ENCODE assay signal across 9 cellular contexts in genomic region chr15:57377478-57377847, GRCh38. TPM values are rescaled to one million over a fixed set of nuclear protein-coding genes. Genes with fewer than 3 reads are reported as not detected.
A peak's percentile ranks its signal among the peaks of the same experiment; 100 is the strongest.
DNase-seq lines count a peak whose midpoint lies in the region; ATAC-seq, FAIRE-seq and TF ChIP-seq lines count a peak whose summit lies in the region.
"Had no signal": no experiment of that assay in that cellular context is flagged by ENCODE, and none has a peak within 500 bp of the region (broad histone marks: within the 10 kb centered on the region; RNA-seq: fewer than 3 reads in every experiment).

No MANE protein-coding gene starts in this region.

- no peaks in the 10 kb centered on the region for H3K9me3 Mint-ChIP-seq in GM23338

- no peak overlapping the region for H3K27ac ChIP-seq in GM23338 (ENCODE audit: low read depth)
- peak overlapping the region in 1 of 4 donors; percentile 70 for H3K27ac ChIP-seq in gastroesophageal sphincter
- H3K27ac ChIP-seq in pancreas = peak overlapping the region; percentile 59 to 87 (median 78)

- H3K4me1 Mint-ChIP-seq in GM23338 = peaks cover 56% of the 10 kb centered on the region

- H3K4me3 ChIP-seq in GM23338 (peak overlapping the region; percentile 63), gastroesophageal sphincter (peak overlapping the region; percentile 65 to 83), pancreas (peak overlapping the region; percentile 59 to 80 (median 68))

- DNase-seq in GM23338 (ENCODE audit: low spot score) (no peak), RPMI8226 (peak; percentile 58), pancreas (no peak), DMS153 treated with DMSO at 0.1 percent for 48 hours (lab: John Stamatoyannopoulos, UW; ENCODE audit: unreplicated experiment) (no peak), NOMO-1 (lab: John Stamatoyannopoulos, UW; ENCODE audit: unreplicated experiment in 2 of 2) (no peak)
- no peak for DNase-seq in activated naive CD4-positive, alpha-beta T cell treated with anti-CD3 and anti-CD28 coated beads, Interleukin-2, amount 50 U/mL, for 16 hours
- DNase-seq: NCI-H748 treated with DMSO at 0.1 percent for 48 hours had no signal

- peak overlapping the region; percentile 96 for H3K4me2 ChIP-seq in GM23338

- peaks cover 44% of the 10 kb centered on the region for H3K4me1 ChIP-seq in GM23338 (ENCODE audit: insufficient read depth)
- H3K4me1 ChIP-seq in gastroesophageal sphincter = peaks cover 0 to 55% (median 0%) of the 10 kb centered on the region in 3 donors
- peaks cover under 1 to 30% (median 10%) of the 10 kb centered on the region in 3 donors for H3K4me1 ChIP-seq in pancreas

- 44 to 60% methylated on average over 2 to 4 of the region's 4 CpGs for WGBS in gastroesophageal sphincter (ENCODE audit: low coverage in 1 of 2), 2 donors
- 12 to 21% methylated on average over 4 of the region's 4 CpGs for WGBS in pancreas, 2 donors

- peaks cover 10% of the 10 kb centered on the region; the same call in 1 of the 2 replicates for H3F3A ChIP-seq in GM23338 (replicated peaks; ENCODE audit: low read depth)

- H3K36me3 ChIP-seq in GM23338 (ENCODE audit: insufficient read depth) = no peaks in the 10 kb centered on the region
- no peaks in the 10 kb centered on the region for H3K36me3 ChIP-seq in gastroesophageal sphincter
- no peaks in the 10 kb centered on the region for H3K36me3 ChIP-seq in pancreas

- H3K79me2 ChIP-seq in GM23338 (replicated peaks; ENCODE audit: insufficient read depth) = peaks cover 30% of the 10 kb centered on the region

- H3K27ac Mint-ChIP-seq in GM23338 = no peak overlapping the region

- peaks cover 25% of the 10 kb centered on the region for H3K27me3 ChIP-seq in GM23338 (ENCODE audit: insufficient read depth)
- peaks cover 8% of the 10 kb centered on the region for H3K27me3 ChIP-seq in gastroesophageal sphincter
- no peaks in the 10 kb centered on the region for H3K27me3 ChIP-seq in pancreas

- no peaks in the 10 kb centered on the region; the same call in 2 of the 3 replicates for H3K36me3 Mint-ChIP-seq in GM23338 (ENCODE audit: low read depth)

- H3K9me3 ChIP-seq in gastroesophageal sphincter = no peaks in the 10 kb centered on the region
- H3K9me3 ChIP-seq in pancreas = no peaks in the 10 kb centered on the region

- H3K27me3 Mint-ChIP-seq in GM23338 (ENCODE audit: insufficient read depth, low read depth, poor library complexity) = peaks cover 29% of the 10 kb centered on the region

- no peak for TF ChIP-seq EP300 in gastroesophageal sphincter (IDR thresholded peaks at IDR 0.05)

- peak overlapping the region; percentile 93 for H2AFZ ChIP-seq in GM23338

- peak in 1 of 2 experiments; percentile 50; a peak in 2 of 4 replicates for TF ChIP-seq CTCF in GM23338 (conservative IDR thresholded peaks at IDR 0.05; ENCODE audit: low read depth in 2 of 2)
- TF ChIP-seq CTCF in gastroesophageal sphincter (IDR thresholded peaks at IDR 0.05) = no peak
- TF ChIP-seq CTCF in pancreas (IDR thresholded peaks at IDR 0.05) = no peak

- intact Hi-C loops in pancreas (cut with DNase I) = no loop called here

- no peak for TF ChIP-seq POLR2A in gastroesophageal sphincter (IDR thresholded peaks at IDR 0.05)

- FAIRE-seq in pancreas (lab: Jason Lieb, UNC) = no peak

- H4K20me1 ChIP-seq in GM23338 (replicated peaks; ENCODE audit: insufficient read depth) = no peaks in the 10 kb centered on the region

- no peaks in the 10 kb centered on the region for H3K9me2 ChIP-seq in GM23338 (ENCODE audit: insufficient read depth)

- ATAC-seq in GM23338 = peak; percentile 7
- ATAC-seq in gastroesophageal sphincter = no peak
- ATAC-seq in pancreas = peak; percentile 3 to 55 (median 26)
- ATAC-seq in HG03280 (IDR thresholded peaks at IDR 0.05; ENCODE audit: unreplicated experiment) = no peak

- H3K4me3 Mint-ChIP-seq in GM23338 = peak overlapping the region; percentile 84

TF ChIP-seq in GM23338, 12 proteins besides CTCF, POLR2A, EP300 and RAD21:
- no peak for TF ChIP-seq EZH2phosphoT487 (IDR thresholded peaks at IDR 0.05; ENCODE audit: unreplicated experiment)
- peak; percentile 54 for TF ChIP-seq ZNF462 (CRISPR knock-in tag; IDR thresholded peaks at IDR 0.05)
TF ChIP-seq in GM23338: peak in this region for 1.

RNA-seq across cellular contexts. Expression of gene CGNL1, which starts 1.2 kb away (rescaled TPM):
- total RNA-seq in GM23338 (2014; rRNA removed; shearing (Covaris generic)) = 57.8 and 58.0 TPM in 2 replicates
- 19.4 and 20.0 TPM in 2 replicates for polyA plus RNA-seq in GM23338 (2016; fragmentation: Nextera tagmentation; extraction: Ambion mirVana)
- 10 to 100 TPM in 3 of 4 donors, 1 to 10 TPM in 1; 8.5 to 36.4 (median 16.7) TPM for total RNA-seq in gastroesophageal sphincter
- total RNA-seq in pancreas = 10 to 100 TPM; 21.3 to 35.8 (median 25.5) TPM
- 10 to 100 TPM in 1 of 2 donors, 1 to 10 TPM in 1; 7.3 to 12.6 TPM for polyA plus RNA-seq in pancreas

Comparison
In these comparisons a context has a peak if more than half of its experiments do, and no peak if none do; other contexts are left out.
1. ATAC-seq: peak in GM23338 (single experiment) and pancreas (4 of 4); none in gastroesophageal sphincter (single experiment) and HG03280 (single experiment).
2. Peak in every context shown above with its lines, with median percentiles within 50 percentile points of each other: H3K4me3 ChIP-seq.